Comparison of ENCODE assay signal across 9 cellular contexts in the genomic region with DNA sequence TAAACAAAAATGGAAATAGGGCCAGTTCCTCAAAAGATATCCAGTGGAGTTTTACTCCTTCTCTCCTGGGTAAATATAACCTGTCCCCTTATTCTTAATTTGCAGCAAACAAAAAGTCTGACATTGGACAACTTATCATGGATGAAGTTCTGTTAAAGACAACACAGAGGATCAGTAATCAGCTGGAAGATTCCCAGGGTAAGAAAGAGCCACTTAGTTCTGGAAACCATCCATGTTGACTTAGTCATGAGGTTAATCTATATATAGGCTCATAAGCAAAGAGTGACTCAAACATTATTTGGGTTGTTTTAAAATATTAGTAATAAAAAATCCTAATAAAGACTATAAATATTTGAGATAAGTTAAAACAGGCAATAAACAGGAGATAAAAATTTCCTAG. TPM values are rescaled to one million over a fixed set of nuclear protein-coding genes. Genes with fewer than 3 reads are reported as not detected.
A peak's percentile ranks its signal among the peaks of the same experiment; 100 is the strongest.
DNase-seq lines count a peak whose midpoint lies in the region; ATAC-seq and TF ChIP-seq lines count a peak whose summit lies in the region.
"Had no signal": no experiment of that assay in that cellular context is flagged by ENCODE, and none has a peak within 500 bp of the region (broad histone marks: within the 10 kb centered on the region; RNA-seq: fewer than 3 reads in every experiment).

No MANE protein-coding gene starts in this region.

- H3K36me3 ChIP-seq in body of pancreas (replicated peaks in 1 of 2; ENCODE audit: insufficient read depth in 1 of 2, low read depth in 2 of 2): no peaks in the 10 kb centered on the region

- peak; percentile 70 for DNase-seq in EL
- DNase-seq in fibroblast of pulmonary artery (ENCODE audit: low read depth): peak; percentile 66
- peak; percentile 60 for DNase-seq in skeletal muscle cell (ENCODE audit: low read depth)
- no peak for DNase-seq in NCI-H510A treated with DMSO at 0.1 percent for 48 hours (lab: John Stamatoyannopoulos, UW)
- DNase-seq in body of pancreas: no peak
- DNase-seq in NCI-H1694 (lab: John Stamatoyannopoulos, UW): no peak
- DNase-seq: activated T-cell treated with anti-CD3 and anti-CD28 coated beads for 4 hours, midbrain had no signal

- no peak overlapping the region for H3K27ac ChIP-seq in body of pancreas

- H3K4me1 ChIP-seq in body of pancreas: peaks cover 24% of the 10 kb centered on the region

- no peak for TF ChIP-seq CTCF in fibroblast of pulmonary artery (IDR thresholded peaks at IDR 0.05; ENCODE audit: low read length, missing control alignments)
- TF ChIP-seq CTCF in body of pancreas (IDR thresholded peaks at IDR 0.05): no peak

- intact Hi-C loops in body of pancreas (cut with DNase I): no loop called here

- no peaks in the 10 kb centered on the region for H3K9me3 ChIP-seq in body of pancreas

- H3K27me3 ChIP-seq in body of pancreas: no peaks in the 10 kb centered on the region

- ATAC-seq in SK-N-SH treated with all-trans-retinoic acid at 6 μM for 48 hours (peak; percentile 86), body of pancreas (no peak)

- no peak for TF ChIP-seq POLR2A in body of pancreas (IDR thresholded peaks at IDR 0.05)

- H3K4me3 ChIP-seq in fibroblast of pulmonary artery (replicated peaks; ENCODE audit: low read depth, low read length) (no peak overlapping the region), skeletal muscle cell (ENCODE audit: low read depth, low read length) (no peak overlapping the region), body of pancreas (no peak overlapping the region)

TF ChIP-seq in SK-N-SH treated with all-trans-retinoic acid at 6 μM for 48 hours, 23 proteins besides CTCF, POLR2A, EP300 and RAD21:
- TF ChIP-seq ZC3H10 (CRISPR knock-in tag; IDR thresholded peaks at IDR 0.05) (peak; percentile 51; the same call in 1 of the 2 replicates), RARB (CRISPR knock-in tag; IDR thresholded peaks at IDR 0.05) (no peak), ISL1 (CRISPR knock-in tag; IDR thresholded peaks at IDR 0.05) (0 out of 2 replicates have a peak, but pooled peaks have one; percentile 44)
- TF ChIP-seq, protein P1, sequence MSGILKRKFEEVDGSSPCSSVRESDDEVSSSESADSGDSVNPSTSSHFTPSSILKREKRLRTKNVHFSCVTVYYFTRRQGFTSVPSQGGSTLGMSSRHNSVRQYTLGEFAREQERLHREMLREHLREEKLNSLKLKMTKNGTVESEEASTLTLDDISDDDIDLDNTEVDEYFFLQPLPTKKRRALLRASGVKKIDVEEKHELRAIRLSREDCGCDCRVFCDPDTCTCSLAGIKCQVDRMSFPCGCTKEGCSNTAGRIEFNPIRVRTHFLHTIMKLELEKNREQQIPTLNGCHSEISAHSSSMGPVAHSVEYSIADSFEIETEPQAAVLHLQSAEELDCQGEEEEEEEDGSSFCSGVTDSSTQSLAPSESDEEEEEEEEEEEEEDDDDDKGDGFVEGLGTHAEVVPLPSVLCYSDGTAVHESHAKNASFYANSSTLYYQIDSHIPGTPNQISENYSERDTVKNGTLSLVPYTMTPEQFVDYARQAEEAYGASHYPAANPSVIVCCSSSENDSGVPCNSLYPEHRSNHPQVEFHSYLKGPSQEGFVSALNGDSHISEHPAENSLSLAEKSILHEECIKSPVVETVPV (CRISPR knock-in tag; IDR thresholded peaks at IDR 0.05): no peak
TF ChIP-seq in SK-N-SH treated with all-trans-retinoic acid at 6 μM for 48 hours: peak in this region for 2.

RNA-seq across cellular contexts. Expression of a gene that starts 40.5 kb away (rescaled TPM):
- total RNA-seq in body of pancreas: 10 to 100 TPM; 30.7 to 72.1 TPM

Comparison
In these comparisons a context has a peak if more than half of its experiments do, and no peak if none do; other contexts are left out.
1. DNase-seq: peak in EL (single experiment), fibroblast of pulmonary artery (single experiment) and skeletal muscle cell (single experiment); none in NCI-H510A treated with DMSO at 0.1 percent for 48 hours (single experiment), body of pancreas (0 of 4) and NCI-H1694 (single experiment).